ENCODE assay signal across 16 cellular contexts in the genomic region with DNA sequence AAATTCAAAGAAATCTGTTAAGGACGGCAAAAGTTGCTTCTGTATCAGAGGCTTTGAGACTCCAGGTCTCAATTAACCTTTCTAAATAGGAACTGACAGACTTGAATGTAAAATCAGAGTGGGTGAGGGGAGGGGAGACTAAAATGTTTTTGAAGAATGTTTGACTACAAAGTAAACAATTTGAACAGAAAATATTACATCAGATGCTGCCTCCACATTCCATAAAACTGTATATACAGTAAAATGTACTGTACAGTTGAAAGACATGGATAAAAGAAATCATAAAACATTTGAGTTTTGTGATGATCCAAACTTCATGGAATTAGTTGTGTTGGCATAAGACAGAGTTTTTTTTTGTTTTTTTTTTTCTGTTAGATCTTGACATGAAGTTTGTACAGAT.
"Had no signal": no experiment of that assay in that cellular context is flagged by ENCODE, and none has a peak within 500 bp of the region (broad histone marks: within the 10 kb centered on the region; RNA-seq: fewer than 3 reads in every experiment).

No MANE protein-coding gene starts in this region.

- H3K27me3 Mint-ChIP-seq: activated CD8-positive, alpha-beta T cell treated with anti-CD3 and anti-CD28 coated beads for 36 hours; memory B cell; stimulated activated naive B cell treated with anti-CD40 and anti-IgM and Interleukin-4, amounts not matched to agents 10 μg/mL and 1 μg/mL and 100 μg/mL, for 72 hours had no signal

- H3K4me3 Mint-ChIP-seq: activated CD8-positive, alpha-beta T cell treated with anti-CD3 and anti-CD28 coated beads for 36 hours; memory B cell; stimulated activated naive B cell treated with anti-CD40 and anti-IgM and Interleukin-4, amounts not matched to agents 10 μg/mL and 1 μg/mL and 100 μg/mL, for 72 hours had no signal

- H3K27me3 ChIP-seq: ascending aorta, cardiac muscle cell, esophagus squamous epithelium, left lung, right atrium auricular region had no signal

- H3K9me3 ChIP-seq: ascending aorta, esophagus squamous epithelium, left lung, right atrium auricular region had no signal

- H3K36me3 ChIP-seq: ascending aorta, cardiac muscle cell, esophagus squamous epithelium, left lung, right atrium auricular region had no signal

- H3K4me3 ChIP-seq: ascending aorta, cardiac muscle cell, esophagus squamous epithelium, left lung, right atrium auricular region had no signal

- H3K27ac ChIP-seq: ascending aorta, esophagus squamous epithelium, left lung, right atrium auricular region had no signal

- ATAC-seq: activated CD8-positive, alpha-beta T cell treated with anti-CD3 and anti-CD28 coated beads for 36 hours; left lung had no signal

- H3K4me1 ChIP-seq: ascending aorta, esophagus squamous epithelium, right atrium auricular region had no signal

- H3K9me3 Mint-ChIP-seq: activated CD8-positive, alpha-beta T cell treated with anti-CD3 and anti-CD28 coated beads for 36 hours; memory B cell; stimulated activated naive B cell treated with anti-CD40 and anti-IgM and Interleukin-4, amounts not matched to agents 10 μg/mL and 1 μg/mL and 100 μg/mL, for 72 hours had no signal

- H3K27ac Mint-ChIP-seq: activated CD8-positive, alpha-beta T cell treated with anti-CD3 and anti-CD28 coated beads for 36 hours; memory B cell; stimulated activated naive B cell treated with anti-CD40 and anti-IgM and Interleukin-4, amounts not matched to agents 10 μg/mL and 1 μg/mL and 100 μg/mL, for 72 hours had no signal

- DNase-seq: activated CD8-positive, alpha-beta memory T cell treated with anti-CD3 and anti-CD28 coated beads, Interleukin-2, amount 50 U/mL, for 4 hours; activated CD8-positive, alpha-beta T cell treated with anti-CD3 and anti-CD28 coated beads for 36 hours; esophagus squamous epithelium; foreskin melanocyte; head of caudate nucleus; islet precursor cell; left lung; posterior cingulate gyrus; stimulated activated CD4-positive, alpha-beta T cell treated with anti-CD3 and anti-CD28 coated beads, Interleukin-2, amount 100 ng/mL, for 24 hours; stimulated activated naive B cell treated with anti-CD40 and anti-IgM and Interleukin-4, amounts not matched to agents 10 μg/mL and 1 μg/mL and 100 μg/mL, for 72 hours; substantia nigra; T1000 had no signal
